ENCODE assay signal across 16 cellular contexts in the genomic region with DNA sequence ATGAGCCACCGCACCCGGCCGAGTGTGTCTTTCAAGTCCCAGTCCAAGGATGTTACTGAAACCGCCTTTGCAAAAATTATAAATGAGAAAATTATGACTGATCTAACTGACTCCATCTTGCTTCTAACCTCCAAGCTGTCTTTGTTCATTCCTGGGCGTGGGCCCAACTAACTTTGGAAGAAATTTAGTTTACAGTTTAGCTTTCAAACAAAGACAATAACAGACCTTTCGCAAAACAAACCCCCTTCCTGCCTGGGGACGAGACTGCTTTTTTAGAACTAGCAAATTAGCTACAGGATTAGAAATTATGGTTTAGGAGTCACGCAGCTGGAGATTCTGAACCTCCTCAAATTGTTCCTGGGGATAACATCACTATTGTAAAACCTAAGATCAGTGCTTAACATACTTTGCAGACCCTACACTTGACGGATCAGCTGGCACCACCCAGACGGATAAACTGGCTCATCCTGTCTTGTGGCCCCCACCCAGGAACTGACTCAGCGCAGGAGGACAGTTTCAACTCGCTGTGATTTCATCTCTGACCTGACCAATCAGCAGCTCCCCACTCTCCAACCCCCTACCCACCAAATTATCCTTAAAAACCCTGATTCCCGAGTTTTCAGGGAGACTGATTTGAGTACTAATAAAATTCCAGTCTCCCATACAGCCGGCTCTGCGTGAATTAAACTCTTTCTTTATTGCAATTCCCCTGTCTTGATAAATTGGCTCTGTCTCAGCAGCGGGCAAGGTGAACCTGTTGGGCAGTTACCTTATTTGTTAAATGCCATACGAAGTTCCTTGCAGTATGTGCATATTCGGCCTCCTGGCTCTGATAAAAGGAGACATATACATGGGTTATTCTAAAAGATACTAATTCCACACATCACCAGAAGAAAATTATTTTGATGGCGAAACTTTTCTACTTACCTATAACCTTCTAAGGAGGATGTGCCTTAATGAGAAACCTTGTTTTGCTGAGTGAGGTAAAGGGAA. TPM values are rescaled to one million over a fixed set of nuclear protein-coding genes. Genes with fewer than 3 reads are reported as not detected.
DNase-seq lines count a peak whose midpoint lies in the region; ATAC-seq and TF ChIP-seq lines count a peak whose summit lies in the region.
"Had no signal": no experiment of that assay in that cellular context is flagged by ENCODE, and none has a peak within 500 bp of the region (broad histone marks: within the 10 kb centered on the region; RNA-seq: fewer than 3 reads in every experiment).

No MANE protein-coding gene starts in this region.

- no peak for TF ChIP-seq POLR2A in esophagus squamous epithelium (IDR thresholded peaks at IDR 0.05)

- H3K4me3 ChIP-seq in esophagus squamous epithelium (no peak overlapping the region), neutrophil (ENCODE audit: low read depth in 1 of 2, low read length in 1 of 2) (no peak overlapping the region)
- H3K4me3 ChIP-seq: BLaER1 had no signal

- WGBS in esophagus squamous epithelium, 2 donors: 36 to 44% methylated on average over 19 of the region's 19 CpGs

- H3K9me3 ChIP-seq in esophagus squamous epithelium (no peaks in the 10 kb centered on the region), neutrophil (no peaks in the 10 kb centered on the region)
- H3K9me3 ChIP-seq: BLaER1 had no signal

- TF ChIP-seq CTCF in esophagus squamous epithelium (IDR thresholded peaks at IDR 0.05) (no peak), neutrophil (IDR thresholded peaks at IDR 0.05) (no peak)

- ATAC-seq in GM19025 (IDR thresholded peaks at IDR 0.05; ENCODE audit: low read depth, unreplicated experiment) (peak; percentile 25), GM18861 (IDR thresholded peaks at IDR 0.05; ENCODE audit: unreplicated experiment) (no peak), HG02571 (IDR thresholded peaks at IDR 0.05; ENCODE audit: unreplicated experiment) (no peak)
- ATAC-seq: left cardiac atrium had no signal

- DNase-seq in M059J (ENCODE audit: low read depth) (peak; percentile 35), esophagus squamous epithelium (lab: John Stamatoyannopoulos, UW) (no peak), LoVo (ENCODE audit: low spot score) (no peak)
- no peak for DNase-seq in stimulated activated CD4-positive, alpha-beta T cell treated with anti-CD3 and anti-CD28 coated beads, Interleukin-2, amount 100 ng/mL, for 24 hours
- DNase-seq: activated B cell treated with CpG ODN at 0.5 μM for 24 hours; activated CD8-positive, alpha-beta memory T cell treated with anti-CD3 and anti-CD28 coated beads, Interleukin-2, amount 50 U/mL, for 4 hours; activated naive CD8-positive, alpha-beta T cell treated with anti-CD3 and anti-CD28 coated beads for 36 hours; DMS79 treated with DMSO at 0.1 percent for 48 hours; foreskin melanocyte; left cardiac atrium; NK-92 treated with Interleukin-12 subunit alpha and Interleukin-12 subunit beta, amount 100 ng/mL, for 24 hours had no signal

- intact Hi-C loops in esophagus squamous epithelium (cut with DNase I): no loop called here

- H3K27ac ChIP-seq in esophagus squamous epithelium: peak overlapping the region; percentile 52 to 84 (median 72)
- peak overlapping the region; percentile 90 for H3K27ac ChIP-seq in neutrophil
- H3K27ac ChIP-seq: BLaER1 had no signal

- no peaks in the 10 kb centered on the region for H3K36me3 ChIP-seq in esophagus squamous epithelium
- H3K36me3 ChIP-seq in neutrophil: no peaks in the 10 kb centered on the region
- H3K36me3 ChIP-seq: BLaER1 had no signal

- no peaks in the 10 kb centered on the region for H3K27me3 ChIP-seq in esophagus squamous epithelium
- no peaks in the 10 kb centered on the region for H3K27me3 ChIP-seq in neutrophil
- H3K27me3 ChIP-seq: BLaER1 had no signal

- H3K4me1 ChIP-seq in esophagus squamous epithelium (peaks cover 0 to 44% (median 5%) of the 10 kb centered on the region in 3 donors), neutrophil (ENCODE audit: control insufficient read depth in 1 of 2, insufficient read depth in 1 of 2, low read depth in 1 of 2, low read length in 1 of 2) (peaks cover 50 to 73% of the 10 kb centered on the region in 2 experiments)

RNA-seq across cellular contexts. Expression of gene NANOGP8, which starts 23.6 kb away (rescaled TPM):
- total RNA-seq in M059J (2014; rRNA removed; shearing (Covaris generic)): not detected in 2 replicates
- 1 to 10 TPM in 1 of 4 donors, under 1 TPM in 1, not detected in 2; 0.95 to 1.6 TPM for total RNA-seq in esophagus squamous epithelium
- total RNA-seq: activated naive CD8-positive, alpha-beta T cell treated with anti-CD3 and anti-CD28 coated beads for 36 hours; left cardiac atrium had no signal
